14 cellular contexts compared by ENCODE assay signal in genomic region chr3:107994954-107995715, GRCh38.
"Had no signal": no experiment of that assay in that cellular context is flagged by ENCODE, and none has a peak within 500 bp of the region (broad histone marks: within the 10 kb centered on the region; RNA-seq: fewer than 3 reads in every experiment).

No MANE protein-coding gene starts in this region.

- H3K4me1 ChIP-seq: adrenal gland, colonic mucosa, upper lobe of right lung had no signal

- H3K27ac ChIP-seq: adrenal gland, colonic mucosa, suprapubic skin, upper lobe of right lung had no signal

- FAIRE-seq: frontal cortex had no signal

- H3K4me3 ChIP-seq: adrenal gland, colonic mucosa, suprapubic skin, upper lobe of right lung had no signal

- H3K36me3 ChIP-seq: adrenal gland, colonic mucosa, suprapubic skin, upper lobe of right lung had no signal

- ATAC-seq: stimulated activated naive CD8-positive, alpha-beta T cell treated with anti-CD3 and anti-CD28 coated beads, Interleukin-15, Interleukin-2, amounts not matched to agents 100 U/mL and 50 U/mL, for 24 hours; upper lobe of right lung had no signal

- H3K9me3 ChIP-seq: adrenal gland, colonic mucosa, suprapubic skin, upper lobe of right lung had no signal

- H3K27me3 ChIP-seq: adrenal gland, colonic mucosa, suprapubic skin, upper lobe of right lung had no signal

- DNase-seq: activated CD4-positive, alpha-beta T cell treated with anti-CD3 and anti-CD28 coated beads, Interleukin-2, amount 10 ng/mL, durations not matched to agents 7 days and 5 days; activated CD4-positive, CD25-positive, alpha-beta regulatory T cell; activated CD8-positive, alpha-beta memory T cell treated with anti-CD3 and anti-CD28 coated beads for 24 hours; activated naive CD4-positive, alpha-beta T cell treated with anti-CD3 and anti-CD28 coated beads, Interleukin-2, amount 50 U/mL, for 16 hours; adrenal gland; caudate nucleus; colonic mucosa; islet precursor cell; stimulated activated CD4-positive, alpha-beta T cell treated with anti-CD3 and anti-CD28 coated beads, Interleukin-4, amount 100 ng/mL, for 1 hour; stimulated activated CD8-positive, alpha-beta memory T cell treated with anti-CD3 and anti-CD28 coated beads, Interleukin-4, amount 100 ng/mL, for 48 hours; stimulated activated naive CD8-positive, alpha-beta T cell treated with anti-CD3 and anti-CD28 coated beads, Interleukin-15, Interleukin-2, amounts not matched to agents 100 U/mL and 50 U/mL, for 24 hours; upper lobe of right lung had no signal
